30 cellular contexts compared by ENCODE assay signal in genomic region chr5:36298546-36298945, GRCh38. TPM values are rescaled to one million over a fixed set of nuclear protein-coding genes. Genes with fewer than 3 reads are reported as not detected.
A peak's percentile ranks its signal among the peaks of the same experiment; 100 is the strongest.
DNase-seq lines count a peak whose midpoint lies in the region; ATAC-seq, FAIRE-seq and TF ChIP-seq lines count a peak whose summit lies in the region.
"Had no signal": no experiment of that assay in that cellular context is flagged by ENCODE, and none has a peak within 500 bp of the region (broad histone marks: within the 10 kb centered on the region; RNA-seq: fewer than 3 reads in every experiment).

No MANE protein-coding gene starts in this region.

- POLR2A ChIA-PET in IMR-90 (lab: Charles Lee; ENCODE audit: unreplicated experiment) = no interaction called here

- H3K9me3 ChIP-seq in IMR-90 (ENCODE audit: control insufficient read depth, insufficient read depth, low read length) = no peaks in the 10 kb centered on the region
- no peaks in the 10 kb centered on the region for H3K9me3 ChIP-seq in trophoblast cell (ENCODE audit: insufficient read depth, low read depth, low read length)
- H3K9me3 ChIP-seq: ovary, right atrium auricular region, SK-N-SH, tibial nerve had no signal

- H3K36me3 ChIP-seq in IMR-90 (ENCODE audit: control insufficient read depth, insufficient read depth, low read length) = no peaks in the 10 kb centered on the region
- H3K36me3 ChIP-seq in trophoblast cell (ENCODE audit: control insufficient read depth in 1 of 2, insufficient read depth in 2 of 2, low read length in 2 of 2) = no peaks in the 10 kb centered on the region
- H3K36me3 ChIP-seq: ovary, right atrium auricular region, tibial nerve had no signal

- H3K9ac ChIP-seq in IMR-90 (ENCODE audit: low read depth, low read length) (no peak overlapping the region), trophoblast cell (ENCODE audit: low read length) (no peak overlapping the region)
- H3K9ac ChIP-seq: SK-N-SH had no signal

- no peak overlapping the region for H3K18ac ChIP-seq in IMR-90 (ENCODE audit: low read depth, low read length)
- no peak overlapping the region for H3K18ac ChIP-seq in trophoblast cell (ENCODE audit: low read length)

- no peak for ATAC-seq in IMR-90 (ENCODE audit: low read depth)
- ATAC-seq in HG02571 (IDR thresholded peaks at IDR 0.05; ENCODE audit: unreplicated experiment) = no peak
- no peak for ATAC-seq in stimulated activated memory B cell treated with anti-CD40 and anti-IgM and Interleukin-4, amounts not matched to agents 10 μg/mL and 1 μg/mL and 100 μg/mL, for 72 hours
- ATAC-seq: left ventricle myocardium superior had no signal

- no peak overlapping the region for H3K4ac ChIP-seq in IMR-90 (ENCODE audit: low read depth, low read length)
- no peak overlapping the region for H3K4ac ChIP-seq in trophoblast cell (ENCODE audit: low read depth, low read length)

- H2AK9ac ChIP-seq in IMR-90 (replicated peaks; ENCODE audit: low read depth, low read length, poor library complexity) = peak overlapping the region; percentile 37

- H3K27ac Mint-ChIP-seq in stimulated activated memory B cell treated with anti-CD40 and anti-IgM and Interleukin-4, amounts not matched to agents 10 μg/mL and 1 μg/mL and 100 μg/mL, for 72 hours = no peak overlapping the region
- H3K27ac Mint-ChIP-seq: activated T-helper 1 cell treated with anti-CD3 and anti-CD28 coated beads, Interleukin-12 subunit alpha, Interleukin-12 subunit beta, Interleukin-2, Interleukin-4 antibody, amounts not matched to agents 30 ng/mL and 10 ng/mL and 1 ng/mL, durations not matched to agents 14 hours and 24 hours and 36 hours had no signal

- no peak overlapping the region for H4K12ac ChIP-seq in trophoblast cell (ENCODE audit: low read depth, low read length)

- peaks cover 13% of the 10 kb centered on the region for H3K4me1 Mint-ChIP-seq in stimulated activated memory B cell treated with anti-CD40 and anti-IgM and Interleukin-4, amounts not matched to agents 10 μg/mL and 1 μg/mL and 100 μg/mL, for 72 hours

- H3K4me2 ChIP-seq in IMR-90 (ENCODE audit: low read depth, low read length) (no peak overlapping the region), trophoblast cell (ENCODE audit: low read length) (no peak overlapping the region)
- H3K4me2 ChIP-seq: SK-N-SH had no signal

- no peaks in the 10 kb centered on the region for H4K20me1 ChIP-seq in IMR-90 (ENCODE audit: insufficient read depth, low read length)

- H3K79me2 ChIP-seq in trophoblast cell (ENCODE audit: control insufficient read depth, insufficient read depth, low read length, poor library complexity) = no peaks in the 10 kb centered on the region

- H2BK5ac ChIP-seq in IMR-90 (ENCODE audit: low read depth, low read length, poor library complexity, severe bottlenecking) (no peak overlapping the region), trophoblast cell (ENCODE audit: low read depth, low read length, poor library complexity) (no peak overlapping the region)

- TF ChIP-seq RAD21 in IMR-90 (IDR thresholded peaks at IDR 0.05; ENCODE audit: low read length) = no peak

- H4K8ac ChIP-seq in IMR-90 (ENCODE audit: low read depth in 2 of 2, low read length in 2 of 2) (no peak overlapping the region), trophoblast cell (ENCODE audit: low read depth, low read length) (no peak overlapping the region)

- no peak overlapping the region for H2BK15ac ChIP-seq in IMR-90 (ENCODE audit: low read depth, low read length)

- no peak for FAIRE-seq in D721Med (lab: Jason Lieb, UNC)
- FAIRE-seq: A204.1, GM19239 had no signal

- no peak overlapping the region for H3K4me3 Mint-ChIP-seq in stimulated activated memory B cell treated with anti-CD40 and anti-IgM and Interleukin-4, amounts not matched to agents 10 μg/mL and 1 μg/mL and 100 μg/mL, for 72 hours
- H3K4me3 Mint-ChIP-seq: activated T-helper 1 cell treated with anti-CD3 and anti-CD28 coated beads, Interleukin-12 subunit alpha, Interleukin-12 subunit beta, Interleukin-2, Interleukin-4 antibody, amounts not matched to agents 30 ng/mL and 10 ng/mL and 1 ng/mL, durations not matched to agents 14 hours and 24 hours and 36 hours; nephron had no signal

- H3K27me3 ChIP-seq in IMR-90 (ENCODE audit: control insufficient read depth, insufficient read depth, low read length) (peaks cover 5% of the 10 kb centered on the region), trophoblast cell (ENCODE audit: insufficient read depth, low read length) (no peaks in the 10 kb centered on the region)
- H3K27me3 ChIP-seq: ovary, right atrium auricular region, tibial nerve had no signal

- no peak overlapping the region for H2AK5ac ChIP-seq in IMR-90 (ENCODE audit: low read depth, low read length)
- no peak overlapping the region for H2AK5ac ChIP-seq in trophoblast cell (ENCODE audit: low read length)

- no peak for TF ChIP-seq POLR2A in IMR-90 (IDR thresholded peaks at IDR 0.05; ENCODE audit: low read depth, low read length)

- H3K27ac ChIP-seq in IMR-90 (ENCODE audit: insufficient read depth, low read length) (no peak overlapping the region), trophoblast cell (ENCODE audit: low read depth, low read length) (no peak overlapping the region)
- H3K27ac ChIP-seq: C4-2B, ovary, right atrium auricular region, tibial nerve had no signal

- H2BK20ac ChIP-seq in IMR-90 (ENCODE audit: low read depth, low read length) = no peak overlapping the region

- H2AFZ ChIP-seq in IMR-90 (replicated peaks; ENCODE audit: low read length, poor library complexity) (no peak overlapping the region), trophoblast cell (ENCODE audit: insufficient read depth, low read length, poor library complexity) (no peak overlapping the region)

- H3K36me3 Mint-ChIP-seq in stimulated activated memory B cell treated with anti-CD40 and anti-IgM and Interleukin-4, amounts not matched to agents 10 μg/mL and 1 μg/mL and 100 μg/mL, for 72 hours = no peaks in the 10 kb centered on the region

- no peak overlapping the region for H3K56ac ChIP-seq in IMR-90 (ENCODE audit: extremely low read depth, insufficient read depth, low read length)

- H3K23ac ChIP-seq in IMR-90 (ENCODE audit: low read depth, low read length) (no peak overlapping the region), trophoblast cell (ENCODE audit: low read length) (no peak overlapping the region)

- no peaks in the 10 kb centered on the region for H3K9me3 Mint-ChIP-seq in stimulated activated memory B cell treated with anti-CD40 and anti-IgM and Interleukin-4, amounts not matched to agents 10 μg/mL and 1 μg/mL and 100 μg/mL, for 72 hours
- H3K9me3 Mint-ChIP-seq: activated T-helper 1 cell treated with anti-CD3 and anti-CD28 coated beads, Interleukin-12 subunit alpha, Interleukin-12 subunit beta, Interleukin-2, Interleukin-4 antibody, amounts not matched to agents 30 ng/mL and 10 ng/mL and 1 ng/mL, durations not matched to agents 14 hours and 24 hours and 36 hours; nephron had no signal

- in situ Hi-C loops in IMR-90 (cut with MboI; ENCODE audit: low sequenced_read_pairs) = no loop called here

- H3K4me1 ChIP-seq in IMR-90 (ENCODE audit: control insufficient read depth, insufficient read depth, low read length) (peaks cover 8% of the 10 kb centered on the region), trophoblast cell (ENCODE audit: control insufficient read depth in 1 of 2, insufficient read depth in 2 of 2, low read length in 2 of 2) (no peaks in the 10 kb centered on the region)

- no peak overlapping the region for H4K5ac ChIP-seq in IMR-90 (ENCODE audit: low read depth, low read length)

- dilution Hi-C loops in IMR-90 (cut with HindIII; ENCODE audit: low sequenced_read_pairs, unreplicated experiment) = no loop called here

- H2BK120ac ChIP-seq in IMR-90 (ENCODE audit: low read depth, low read length) (no peak overlapping the region), trophoblast cell (ENCODE audit: insufficient read depth, low read length, poor library complexity) (no peak overlapping the region)

- peaks cover 29% of the 10 kb centered on the region for H3K27me3 Mint-ChIP-seq in stimulated activated memory B cell treated with anti-CD40 and anti-IgM and Interleukin-4, amounts not matched to agents 10 μg/mL and 1 μg/mL and 100 μg/mL, for 72 hours

- TF ChIP-seq CTCF in IMR-90 (conservative IDR thresholded peaks at IDR 0.05; ENCODE audit: low read depth, low read length) (no peak), D721Med (IDR thresholded peaks at IDR 0.05; ENCODE audit: insufficient read depth, missing control alignments) (no peak)

- DNase-seq in AG08395 (ENCODE audit: low spot score) (peak; percentile 69), IMR-90 (no peak), dedifferentiated amniotic fluid mesenchymal stem cell (ENCODE audit: extremely low spot score) (peak; percentile 59), trophoblast cell (peak; percentile 45 to 77), cortex of kidney (lab: John Stamatoyannopoulos, UW) (no peak), D721Med (ENCODE audit: insufficient read length, low spot score) (no peak)
- DNase-seq: activated CD4-positive, alpha-beta T cell treated with anti-CD3 and anti-CD28 coated beads for 48 hours; activated naive CD4-positive, alpha-beta T cell treated with anti-CD3 and anti-CD28 coated beads, Interleukin-2, amount 50 U/mL, for 16 hours; anterior cingulate cortex; effector memory CD4-positive, alpha-beta T cell; left ventricle myocardium superior; NCI-H1092; NCI-H187 treated with DMSO at 0.1 percent for 48 hours; NCI-H69; ovary; SK-N-SH; stimulated activated CD4-positive, alpha-beta T cell treated with anti-CD3 and anti-CD28 coated beads, Interleukin-12 subunit alpha, Interleukin-12 subunit beta, amount 100 ng/mL, for 4 hours; stimulated activated CD4-positive, alpha-beta T cell treated with anti-CD3 and anti-CD28 coated beads, Interleukin-4, amount 100 ng/mL, for 4 hours; stimulated activated naive CD4-positive, alpha-beta T cell treated with Interleukin-2 at 50 U/mL for 16 hours had no signal

- H4K91ac ChIP-seq in IMR-90 (ENCODE audit: insufficient read depth, low read depth, low read length) (no peak overlapping the region), trophoblast cell (ENCODE audit: low read depth, low read length) (no peak overlapping the region)

- no peak overlapping the region for H2BK12ac ChIP-seq in trophoblast cell (ENCODE audit: low read length)

- H3K4me3 ChIP-seq in IMR-90 (ENCODE audit: insufficient read depth, low read depth, low read length) (no peak overlapping the region), trophoblast cell (ENCODE audit: low read depth, low read length) (no peak overlapping the region)
- H3K4me3 ChIP-seq: ovary, right atrium auricular region, tibial nerve had no signal

- H3K9me1 ChIP-seq in IMR-90 (ENCODE audit: insufficient read depth, low read length) = no peaks in the 10 kb centered on the region

- H3K14ac ChIP-seq in IMR-90 (replicated peaks; ENCODE audit: low read depth, low read length) (no peak overlapping the region), trophoblast cell (ENCODE audit: low read length) (no peak overlapping the region)

- H3K79me1 ChIP-seq in IMR-90 (ENCODE audit: low read depth in 1 of 2, low read length in 2 of 2) (no peaks in the 10 kb centered on the region), trophoblast cell (ENCODE audit: low read length) (no peaks in the 10 kb centered on the region)

- no TSS peak for BruUV-seq in IMR-90 (replicated peaks; lab: Mats Ljungman, UMichigan)

- CTCF ChIA-PET in IMR-90 (lab: Yijun Ruan, JAX) = no interaction called here

- intact Hi-C loops in IMR-90 (cut with micrococcal nuclease) = no loop called here

RNA-seq across cellular contexts. Expression of gene RANBP3L, which starts 3.2 kb away (rescaled TPM):
- total RNA-seq in IMR-90 (2012; rRNA removed) = not detected in 2 replicates
- not detected in 2 replicates for polyA plus RNA-seq in IMR-90 (2012; rRNA removed)
- polyA plus RNA-seq in IMR-90 (2012; cell fraction: cytosol; rRNA removed) = not detected in 2 replicates
- not detected in 2 replicates for polyA plus RNA-seq in IMR-90 (2012; cell fraction: nucleus; rRNA removed; ENCODE audit: low replicate concordance)
- polyA plus RNA-seq in trophoblast cell (2013) = not detected in 2 replicates
- total RNA-seq: activated T-helper 1 cell treated with anti-CD3 and anti-CD28 coated beads, Interleukin-12 subunit alpha, Interleukin-12 subunit beta, Interleukin-2, Interleukin-4 antibody, amounts not matched to agents 30 ng/mL and 10 ng/mL and 1 ng/mL, durations not matched to agents 14 hours and 24 hours and 36 hours; Daoy; T-helper 2 cell treated with Interferon-gamma antibody and Interleukin-4, amounts not matched to agents 100 ng/mL and 5 ng/mL, for 36 hours had no signal
- polyA plus RNA-seq: SK-N-SH had no signal

RNA-seq across cellular contexts. Expression of gene NADK2, which starts 56.8 kb away (rescaled TPM):
- total RNA-seq in IMR-90 (2012; rRNA removed) = 17.4 and 21.1 TPM in 2 replicates
- polyA plus RNA-seq in IMR-90 (2012; rRNA removed) = 6.0 and 7.4 TPM in 2 replicates
- 1.9 and 3.1 TPM in 2 replicates for polyA plus RNA-seq in IMR-90 (2012; cell fraction: cytosol; rRNA removed)
- polyA plus RNA-seq in IMR-90 (2012; cell fraction: nucleus; rRNA removed; ENCODE audit: low replicate concordance) = 2.3 and 6.4 TPM in 2 replicates
- 6.8 and 7.6 TPM in 2 replicates for polyA plus RNA-seq in trophoblast cell (2013)

Comparison
In these comparisons a context has a peak if more than half of its experiments do, and no peak if none do; other contexts are left out.
1. DNase-seq: peak in AG08395 (single experiment), dedifferentiated amniotic fluid mesenchymal stem cell (single experiment) and trophoblast cell (2 of 2); none in IMR-90 (single experiment), cortex of kidney (single experiment) and D721Med (single experiment).